ENCODE assay signal across 2 cellular contexts in genomic region chr17:61554209-61554608, GRCh38.
TF ChIP-seq lines count a peak whose summit lies in the region.

No MANE protein-coding gene starts in this region.

TF ChIP-seq in IMR-90, 13 proteins besides CTCF, POLR2A, EP300 and RAD21:
- TF ChIP-seq ELK1 (IDR thresholded peaks at IDR 0.05; ENCODE audit: borderline replicate concordance, low read depth, low read length) = no peak
- TF ChIP-seq RFX5 (IDR thresholded peaks at IDR 0.05; ENCODE audit: low read depth, low read length) = no peak
- TF ChIP-seq BHLHE40 (IDR thresholded peaks at IDR 0.05; ENCODE audit: low read depth, low read length) = no peak
- TF ChIP-seq SMC3 (IDR thresholded peaks at IDR 0.05; ENCODE audit: low read depth, low read length) = no peak
- no peak for TF ChIP-seq MAZ (IDR thresholded peaks at IDR 0.05; ENCODE audit: borderline replicate concordance, low read depth, low read length)
- no peak for TF ChIP-seq CHD1 (IDR thresholded peaks at IDR 0.05; ENCODE audit: low read depth, low read length)
- no peak for TF ChIP-seq NFE2L2 (IDR thresholded peaks at IDR 0.05; ENCODE audit: low read depth, low read length)
- no peak for TF ChIP-seq MXI1 (IDR thresholded peaks at IDR 0.05; ENCODE audit: borderline replicate concordance, low read depth, low read length)
- no peak for TF ChIP-seq USF2 (IDR thresholded peaks at IDR 0.05; ENCODE audit: low read depth, low read length)

TF ChIP-seq in GM12878, 131 proteins besides CTCF, POLR2A, EP300 and RAD21:
- no peak for TF ChIP-seq NFYA (IDR thresholded peaks at IDR 0.05; ENCODE audit: borderline replicate concordance, low read depth, low read length)
- TF ChIP-seq NFXL1 (IDR thresholded peaks at IDR 0.05; ENCODE audit: borderline replicate concordance) = peak; percentile 80
